In genomic region chr21:27086630-27087029, GRCh38 we compare ENCODE assay signal across 8 cellular contexts.
"Had no signal": no experiment of that assay in that cellular context is flagged by ENCODE, and none has a peak within 500 bp of the region (broad histone marks: within the 10 kb centered on the region; RNA-seq: fewer than 3 reads in every experiment).

No MANE protein-coding gene starts in this region.

- H3K4me1 ChIP-seq: HAP-1 had no signal

- H2AFZ ChIP-seq: GM23248 had no signal

- H3K9me3 ChIP-seq: HAP-1 had no signal

- H3K36me3 ChIP-seq: HAP-1 had no signal

- H3K4me3 ChIP-seq: GM23248, HAP-1, K562 had no signal

- DNase-seq: GM23248, GOT3, H7, IMR-90 had no signal

- H3K9ac ChIP-seq: GM23248 had no signal

- FAIRE-seq: K562 had no signal

- H3K27ac ChIP-seq: GM23248, HL-60 had no signal

- ATAC-seq: HCT116, K562 had no signal
